8 cellular contexts compared by ENCODE assay signal in the genomic region with DNA sequence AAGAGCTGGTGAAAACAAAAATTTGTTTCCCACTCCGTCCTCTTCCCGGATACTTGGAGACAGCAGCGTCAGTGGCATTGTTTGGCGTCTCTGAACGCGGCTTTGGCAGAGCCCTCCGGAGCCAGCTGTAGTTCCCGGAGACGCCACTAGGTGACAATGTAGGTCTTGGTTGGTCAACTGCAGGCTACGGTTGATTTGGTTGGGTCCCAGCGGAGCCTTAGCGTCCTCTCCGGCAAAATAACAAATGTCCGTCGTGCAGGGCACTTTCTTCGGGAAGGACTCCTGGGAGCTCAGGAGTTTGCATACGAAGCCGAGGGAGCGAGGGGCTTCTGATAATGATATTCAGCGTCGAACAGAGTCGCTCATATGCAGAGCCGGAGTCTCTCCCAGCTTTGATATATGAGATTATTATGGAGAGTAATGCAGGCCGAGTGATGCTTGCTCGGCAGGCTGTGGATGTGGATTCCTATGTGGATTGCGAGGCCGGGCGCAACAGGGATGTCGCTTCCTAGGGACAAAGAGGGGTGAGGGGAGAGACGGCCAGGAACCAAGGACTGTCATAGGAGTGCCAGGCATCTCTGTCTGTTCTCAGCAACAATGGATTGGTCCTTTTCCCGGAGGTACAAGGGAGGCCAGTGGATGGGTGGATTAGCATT.
DNase-seq lines count a peak whose midpoint lies in the region; ATAC-seq and TF ChIP-seq lines count a peak whose summit lies in the region.

No MANE protein-coding gene starts in this region.

- no peaks in the 10 kb centered on the region for H3K9me3 ChIP-seq in sigmoid colon

- ATAC-seq in HG02642 (IDR thresholded peaks at IDR 0.05; ENCODE audit: poor library complexity, unreplicated experiment) = peak; percentile 87
- ATAC-seq in GM18873 (IDR thresholded peaks at IDR 0.05; ENCODE audit: low FRiP score, unreplicated experiment) = no peak

- intact Hi-C loops in sigmoid colon (cut with DNase I) = loop anchor here (2.0 kb wide), 1 partner anchor 914 kb away; no protein-coding TSS in a partner anchor

- peak; percentile 83 for DNase-seq in GM12865 (ENCODE audit: low read depth)
- peak; percentile 78 for DNase-seq in NCI-H1436 (lab: John Stamatoyannopoulos, UW)
- peak; percentile 28 for DNase-seq in T-helper 22 cell (ENCODE audit: low read depth)
- peak; percentile 83 for DNase-seq in astrocyte of the spinal cord (ENCODE audit: low read depth, low spot score)
- peak; percentile 87 for DNase-seq in iPS DF 19.7 (ENCODE audit: low read depth, low spot score)
- DNase-seq in sigmoid colon = peak; percentile 92

- H3K27me3 ChIP-seq in sigmoid colon = no peaks in the 10 kb centered on the region

- H3K4me1 ChIP-seq in sigmoid colon = peaks cover 0 to 5% (median 2%) of the 10 kb centered on the region in 4 donors

- no peak overlapping the region for H3K27ac ChIP-seq in sigmoid colon

- no peak for TF ChIP-seq EP300 in sigmoid colon (IDR thresholded peaks at IDR 0.05)

- TF ChIP-seq CTCF in GM12865 (IDR thresholded peaks at IDR 0.05; ENCODE audit: insufficient read depth, low read depth, low read length, missing control alignments) (peak; percentile 97), astrocyte of the spinal cord (IDR thresholded peaks at IDR 0.05; ENCODE audit: low read depth, low read length) (peak; percentile 98), sigmoid colon (IDR thresholded peaks at IDR 0.05) (peak; percentile 78 to 98 (median 86))

- 5 to 11% methylated on average over 31 of the region's 31 CpGs for WGBS in sigmoid colon, 2 donors

- TF ChIP-seq POLR2A in sigmoid colon (IDR thresholded peaks at IDR 0.05) = no peak

- in situ Hi-C loops in astrocyte of the spinal cord (cut with HindIII; ENCODE audit: low sequenced_read_pairs) = no loop called here

- H3K4me3 ChIP-seq in GM12865 (ENCODE audit: low read depth, low read length) = peak overlapping the region; percentile 29
- peak overlapping the region; percentile 45 for H3K4me3 ChIP-seq in astrocyte of the spinal cord (ENCODE audit: low read depth, low read length)
- peak overlapping the region in 3 of 4 donors; percentile 23 to 33 (median 32) for H3K4me3 ChIP-seq in sigmoid colon

- H3K36me3 ChIP-seq in sigmoid colon = no peaks in the 10 kb centered on the region

Comparison
In these comparisons a context has a peak if more than half of its experiments do, and no peak if none do; other contexts are left out.
1. DNase-seq: peak in every context shown above with its lines; median percentile 92 in sigmoid colon; 87 in iPS DF 19.7; 83 in GM12865; 83 in astrocyte of the spinal cord; 78 in NCI-H1436; 28 in T-helper 22 cell.